Comparison of ENCODE assay signal across 10 cellular contexts in the genomic region with DNA sequence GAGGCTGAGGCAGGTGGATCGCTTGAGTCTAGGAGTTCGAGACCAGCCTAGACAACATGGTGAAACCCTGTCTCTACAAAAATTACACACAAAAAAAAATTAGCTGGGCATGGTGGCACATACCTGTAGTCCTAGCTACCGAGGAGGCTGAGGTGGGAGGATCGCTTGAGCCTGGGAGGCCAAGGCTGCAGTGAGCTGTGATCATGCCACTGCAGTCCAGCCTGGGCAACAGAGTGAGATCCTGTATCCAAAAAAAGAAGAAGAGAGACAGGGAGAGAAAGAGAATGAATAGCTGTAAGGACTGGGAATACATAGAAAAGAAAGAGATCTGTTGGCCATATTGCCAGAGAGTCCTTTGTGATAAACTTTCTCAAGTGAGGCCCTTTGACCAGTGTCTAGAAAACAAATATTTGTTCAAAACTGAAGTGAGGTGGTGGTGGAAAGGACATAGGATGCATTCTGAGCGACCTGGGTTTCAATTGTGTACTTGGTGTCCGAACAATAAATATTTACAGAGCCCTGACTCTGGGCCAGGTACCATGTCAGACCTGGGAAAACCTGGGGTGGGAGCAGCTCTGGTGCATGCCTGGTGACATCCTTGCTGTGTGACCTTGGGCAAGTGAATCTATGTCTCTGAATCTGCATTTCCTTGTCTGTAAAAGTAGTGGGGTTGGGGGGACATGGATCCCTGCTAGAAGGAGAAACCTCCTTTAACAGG.
DNase-seq lines count a peak whose midpoint lies in the region; ATAC-seq and TF ChIP-seq lines count a peak whose summit lies in the region.
"Had no signal": no experiment of that assay in that cellular context is flagged by ENCODE, and none has a peak within 500 bp of the region (broad histone marks: within the 10 kb centered on the region; RNA-seq: fewer than 3 reads in every experiment).

No MANE protein-coding gene starts in this region.

- no peak overlapping the region for H2AK5ac ChIP-seq in H9 (ENCODE audit: insufficient read length, low read length)

- H3K79me1 ChIP-seq in H9 (ENCODE audit: insufficient read depth, low read depth, low read length, poor library complexity, severe bottlenecking), result no peaks in the 10 kb centered on the region

- H4K5ac ChIP-seq in H9 (ENCODE audit: insufficient read length, low read depth, low read length), result no peak overlapping the region

- H3K4me1 ChIP-seq in H9 (ENCODE audit: insufficient read depth, low read length) (no peaks in the 10 kb centered on the region; the same call in 1 of the 2 replicates), iPS-18a (ENCODE audit: control insufficient read depth, low read depth, low read length) (peaks cover 23% of the 10 kb centered on the region), prostate gland (replicated peaks) (peaks cover 3% of the 10 kb centered on the region)

- H3K4me3 ChIP-seq in iPS-18a (ENCODE audit: low read length), result peak overlapping the region; percentile 79
- peak overlapping the region in 1 of 2 donors; percentile 50 for H3K4me3 ChIP-seq in prostate gland
- H3K4me3 ChIP-seq: lung had no signal

- no peaks in the 10 kb centered on the region; a peak in 1 of 5 replicates for H3K9me3 Mint-ChIP-seq in H9

- H3K36me3 Mint-ChIP-seq in H9 (ENCODE audit: insufficient read depth in 1 of 3, low read depth in 3 of 3), result 0 out of 7 replicates have a peak, but pooled peaks cover 0 to 2% (median 0%) of the 10 kb centered on the region in 3 experiments

- H4K91ac ChIP-seq in H9 (ENCODE audit: insufficient read length, low read depth, low read length), result no peak overlapping the region

- H3K36me3 ChIP-seq in iPS-18a (ENCODE audit: control insufficient read depth, low read depth, low read length), result no peaks in the 10 kb centered on the region
- no peaks in the 10 kb centered on the region for H3K36me3 ChIP-seq in prostate gland

- H3K9me3 ChIP-seq in H9 (ENCODE audit: control insufficient read depth, low read depth, low read length), result no peaks in the 10 kb centered on the region
- H3K9me3 ChIP-seq in iPS-18a (ENCODE audit: control insufficient read depth, low read depth, low read length), result no peaks in the 10 kb centered on the region
- H3K9me3 ChIP-seq in prostate gland, result no peaks in the 10 kb centered on the region

- H4K8ac ChIP-seq in H9 (replicated peaks; ENCODE audit: insufficient read length, low read depth, low read length), result no peak overlapping the region

- intact Hi-C loops in prostate gland (cut with DNase I), result no loop called here

- no CpG with 5 or more reads among the region's 6 CpGs for WGBS in H9 (ENCODE audit: extremely low coverage, insufficient read length, low lambda C conversion rate)
- 84% methylated on average over 6 of the region's 6 CpGs for WGBS in prostate gland

- no peak overlapping the region for H2AFZ ChIP-seq in H9 (ENCODE audit: low read length)

- H3K27ac Mint-ChIP-seq in H9, result peak overlapping the region in 2 of 3 experiments; percentile 18 to 96; a peak in 3 of 7 replicates

- no peak overlapping the region for H3K18ac ChIP-seq in H9 (ENCODE audit: insufficient read length, low read depth, low read length)

- peak overlapping the region; percentile 93 for H3K4me2 ChIP-seq in H9 (ENCODE audit: insufficient read depth, insufficient read length, low read length)

- H3K4me3 Mint-ChIP-seq in H9, result peak overlapping the region; percentile 67 to 84; a peak in 2 of 5 replicates

- no peak overlapping the region for H3K56ac ChIP-seq in H9 (ENCODE audit: insufficient read length, low read depth, low read length)

- no peak for ATAC-seq in HG02870 (IDR thresholded peaks at IDR 0.05; ENCODE audit: unreplicated experiment)
- no peak for ATAC-seq in HG02588 (IDR thresholded peaks at IDR 0.05; ENCODE audit: unreplicated experiment)

- H2BK5ac ChIP-seq in H9 (ENCODE audit: insufficient read length, low read length), result no peak overlapping the region

- peaks cover 27 to 28% of the 10 kb centered on the region in 2 experiments for H3K4me1 Mint-ChIP-seq in H9

- TF ChIP-seq CTCF in H9 (conservative IDR thresholded peaks at IDR 0.05), result no peak
- TF ChIP-seq CTCF in VCaP (conservative IDR thresholded peaks at IDR 0.05), result no peak
- no peak for TF ChIP-seq CTCF in prostate gland (IDR thresholded peaks at IDR 0.05)

- no peak overlapping the region for H3K23ac ChIP-seq in H9 (ENCODE audit: insufficient read length, low read depth, low read length)

- H2BK120ac ChIP-seq in H9 (ENCODE audit: low read depth, low read length, poor library complexity, severe bottlenecking), result no peak overlapping the region

- H3K27me3 ChIP-seq in H9 (ENCODE audit: insufficient read depth, low read length), result no peaks in the 10 kb centered on the region
- no peaks in the 10 kb centered on the region for H3K27me3 ChIP-seq in iPS-18a (ENCODE audit: control insufficient read depth, insufficient read depth, low read length)
- H3K27me3 ChIP-seq in prostate gland (replicated peaks; ENCODE audit: insufficient read depth), result no peaks in the 10 kb centered on the region

- H3K9ac ChIP-seq in H9 (ENCODE audit: extremely low read depth, insufficient read length, low read length), result no peak overlapping the region
- peak overlapping the region; percentile 68 for H3K9ac ChIP-seq in iPS-18a (ENCODE audit: low read length)

- DNase-seq in H9 (no peak), prostate gland (ENCODE audit: low spot score) (peak; percentile 69), NCI-H510A (lab: John Stamatoyannopoulos, UW) (no peak), Kasumi-1 (lab: John Stamatoyannopoulos, UW) (no peak)
- DNase-seq: activated naive CD4-positive, alpha-beta T cell treated with Interleukin-2 at 50 U/mL for 16 hours had no signal

- no peak overlapping the region for H2BK20ac ChIP-seq in H9 (ENCODE audit: low read depth, low read length, poor library complexity, severe bottlenecking)

- no peak overlapping the region for H3K4ac ChIP-seq in H9 (ENCODE audit: low read depth, low read length)

- H3K27me3 Mint-ChIP-seq in H9 (ENCODE audit: low read depth), result no peaks in the 10 kb centered on the region; the same call in 1 of the 2 replicates

- no peak overlapping the region for H2BK12ac ChIP-seq in H9 (ENCODE audit: insufficient read length, low read depth, low read length)

- no peak overlapping the region for H3K27ac ChIP-seq in H9 (ENCODE audit: insufficient read length, low read depth, low read length)
- H3K27ac ChIP-seq in VCaP, result peak overlapping the region; percentile 91
- no peak overlapping the region for H3K27ac ChIP-seq in iPS-18a (ENCODE audit: low read length)
- H3K27ac ChIP-seq in prostate gland, result peak overlapping the region; percentile 81 to 82

- no peak overlapping the region for H2BK15ac ChIP-seq in H9 (ENCODE audit: low read depth, low read length)

- H3K79me2 ChIP-seq in H9 (ENCODE audit: insufficient read depth, low read length), result no peaks in the 10 kb centered on the region

- H3K14ac ChIP-seq in H9 (ENCODE audit: insufficient read depth, low read length), result no peak overlapping the region

- peaks cover 11% of the 10 kb centered on the region for H3K23me2 ChIP-seq in H9 (ENCODE audit: insufficient read length, low read depth, low read length, poor library complexity, severe bottlenecking)

- H3T11ph ChIP-seq in H9 (ENCODE audit: low read length), result no peak overlapping the region

- peaks cover 2% of the 10 kb centered on the region for H4K20me1 ChIP-seq in H9 (ENCODE audit: control insufficient read depth, insufficient read depth, insufficient read length)

- TF ChIP-seq POLR2A in prostate gland (IDR thresholded peaks at IDR 0.05), result no peak

Comparison
In these comparisons a context has a peak if more than half of its experiments do, and no peak if none do; other contexts are left out.
1. H3K27ac ChIP-seq: peak in VCaP (single experiment) and prostate gland (2 of 2); none in H9 (single experiment) and iPS-18a (single experiment).